ENCODE assay signal across 8 cellular contexts in genomic region chr17:67602974-67603373, GRCh38.
A peak's percentile ranks its signal among the peaks of the same experiment; 100 is the strongest.
DNase-seq lines count a peak whose midpoint lies in the region; ATAC-seq lines count a peak whose summit lies in the region.

No MANE protein-coding gene starts in this region.

- no peak overlapping the region for H3K18ac ChIP-seq in neuronal stem cell (ENCODE audit: low read length)

- no peaks in the 10 kb centered on the region for H3K27me3 Mint-ChIP-seq in activated CD4-positive, alpha-beta T cell treated with anti-CD3 and anti-CD28 coated beads, Interleukin-2, amount 10 ng/mL, durations not matched to agents 7 days and 5 days
- no peaks in the 10 kb centered on the region for H3K27me3 Mint-ChIP-seq in effector memory CD8-positive, alpha-beta T cell

- POLR2A ChIA-PET in activated CD4-positive, alpha-beta T cell treated with anti-CD3 and anti-CD28 coated beads, Interleukin-2, amount 10 ng/mL, durations not matched to agents 7 days and 5 days (lab: Charles Lee), result no interaction called here

- H4K91ac ChIP-seq in neuronal stem cell (ENCODE audit: low read depth, low read length, poor library complexity), result no peak overlapping the region

- no peak overlapping the region for H3K23ac ChIP-seq in neuronal stem cell (ENCODE audit: low read depth, low read length, poor library complexity)

- no peaks in the 10 kb centered on the region for H3K36me3 Mint-ChIP-seq in activated CD4-positive, alpha-beta T cell treated with anti-CD3 and anti-CD28 coated beads, Interleukin-2, amount 10 ng/mL, durations not matched to agents 7 days and 5 days (ENCODE audit: low read depth)
- H3K36me3 Mint-ChIP-seq in effector memory CD8-positive, alpha-beta T cell (ENCODE audit: insufficient read depth), result peaks cover 11% of the 10 kb centered on the region

- H2BK5ac ChIP-seq in neuronal stem cell (ENCODE audit: low read length), result no peak overlapping the region

- no peak overlapping the region for H2AFZ ChIP-seq in neuronal stem cell (ENCODE audit: low read length)

- H3K14ac ChIP-seq in neuronal stem cell (ENCODE audit: low read length), result no peak overlapping the region

- H2AK5ac ChIP-seq in neuronal stem cell (ENCODE audit: low read depth, low read length), result no peak overlapping the region

- H4K8ac ChIP-seq in neuronal stem cell (ENCODE audit: low read depth, low read length), result no peak overlapping the region

- H3K4me3 Mint-ChIP-seq in activated CD4-positive, alpha-beta T cell treated with anti-CD3 and anti-CD28 coated beads, Interleukin-2, amount 10 ng/mL, durations not matched to agents 7 days and 5 days, result no peak overlapping the region
- no peak overlapping the region for H3K4me3 Mint-ChIP-seq in effector memory CD8-positive, alpha-beta T cell

- WGBS in neuronal stem cell (ENCODE audit: extremely low coverage in 2 of 2, insufficient read length in 2 of 2, insufficient replicate concordance in 1 of 2), 2 donors, result no CpG with 5 or more reads among the region's 3 CpGs

- H2BK15ac ChIP-seq in neuronal stem cell (ENCODE audit: low read length), result no peak overlapping the region

- H3K4me2 ChIP-seq in neuronal stem cell (ENCODE audit: insufficient read depth, low read length, poor library complexity, severe bottlenecking), result no peak overlapping the region

- peak; percentile 24 for DNase-seq in Ammon's horn (ENCODE audit: low spot score)
- peak; percentile 54 for DNase-seq in NCI-H1694 treated with DMSO at 0.1 percent for 48 hours (lab: John Stamatoyannopoulos, UW)
- peak; percentile 64 for DNase-seq in activated CD4-positive, alpha-beta T cell treated with anti-CD3 and anti-CD28 coated beads, Interleukin-2, amount 10 ng/mL, durations not matched to agents 7 days and 5 days
- peak; percentile 26 to 56 (median 31) for DNase-seq in effector memory CD8-positive, alpha-beta T cell
- DNase-seq in neuronal stem cell (ENCODE audit: low spot score), result peak; percentile 27
- no peak for DNase-seq in T1000 (lab: John Stamatoyannopoulos, UW)
- no peak for DNase-seq in dedifferentiated amniotic fluid mesenchymal stem cell (ENCODE audit: extremely low spot score)

- H3K9ac ChIP-seq in neuronal stem cell (ENCODE audit: low read depth, low read length, poor library complexity), result no peak overlapping the region

- peak; percentile 59 for ATAC-seq in GM18511 (IDR thresholded peaks at IDR 0.05; ENCODE audit: unreplicated experiment)
- peak; percentile 81 for ATAC-seq in effector memory CD8-positive, alpha-beta T cell (replicated peaks)

- no peaks in the 10 kb centered on the region for H3K36me3 ChIP-seq in neuronal stem cell (replicated peaks in 1 of 2; ENCODE audit: control insufficient read depth in 2 of 2, insufficient read depth in 2 of 2, low read length in 2 of 2)

- no peak overlapping the region for H2BK12ac ChIP-seq in neuronal stem cell (ENCODE audit: low read length)

- no peak overlapping the region for H3K4ac ChIP-seq in neuronal stem cell (ENCODE audit: low read length)

- no peaks in the 10 kb centered on the region for H3K27me3 ChIP-seq in neuronal stem cell (ENCODE audit: control insufficient read depth in 3 of 3, insufficient read depth in 3 of 3, low read depth in 1 of 3, low read length in 3 of 3)

- H3K79me1 ChIP-seq in neuronal stem cell (ENCODE audit: low read depth, low read length), result no peaks in the 10 kb centered on the region

- H3K4me1 Mint-ChIP-seq in activated CD4-positive, alpha-beta T cell treated with anti-CD3 and anti-CD28 coated beads, Interleukin-2, amount 10 ng/mL, durations not matched to agents 7 days and 5 days, result peaks cover 6% of the 10 kb centered on the region
- H3K4me1 Mint-ChIP-seq in effector memory CD8-positive, alpha-beta T cell (ENCODE audit: low read depth in 2 of 2), result peaks cover 16 to 38% of the 10 kb centered on the region in 2 donors

- H2BK120ac ChIP-seq in neuronal stem cell (ENCODE audit: low read depth, low read length), result no peak overlapping the region

- no peak overlapping the region for H3K27ac ChIP-seq in neuronal stem cell (replicated peaks; ENCODE audit: low read length)

- H3K9me3 ChIP-seq in neuronal stem cell (replicated peaks in 1 of 2; ENCODE audit: control insufficient read depth in 2 of 2, insufficient read depth in 1 of 2, low read depth in 1 of 2, low read length in 2 of 2), result peaks cover 0 to 6% of the 10 kb centered on the region in 2 donors

- H3K9me3 Mint-ChIP-seq in activated CD4-positive, alpha-beta T cell treated with anti-CD3 and anti-CD28 coated beads, Interleukin-2, amount 10 ng/mL, durations not matched to agents 7 days and 5 days, result no peaks in the 10 kb centered on the region
- no peaks in the 10 kb centered on the region for H3K9me3 Mint-ChIP-seq in effector memory CD8-positive, alpha-beta T cell

- H3K4me3 ChIP-seq in neuronal stem cell (ENCODE audit: low read length in 2 of 2), result no peak overlapping the region

- no peaks in the 10 kb centered on the region for H3K4me1 ChIP-seq in neuronal stem cell (ENCODE audit: control insufficient read depth in 2 of 2, insufficient read depth in 1 of 2, low read depth in 1 of 2, low read length in 2 of 2)

- no peak overlapping the region for H3K27ac Mint-ChIP-seq in activated CD4-positive, alpha-beta T cell treated with anti-CD3 and anti-CD28 coated beads, Interleukin-2, amount 10 ng/mL, durations not matched to agents 7 days and 5 days
- H3K27ac Mint-ChIP-seq in effector memory CD8-positive, alpha-beta T cell, result peak overlapping the region; percentile 27 to 50

- CTCF ChIA-PET in activated CD4-positive, alpha-beta T cell treated with anti-CD3 and anti-CD28 coated beads, Interleukin-2, amount 10 ng/mL, durations not matched to agents 7 days and 5 days (lab: Charles Lee), result interaction anchor here (0.6 to 2.1 kb wide), 8 partner anchors 10 to 237 kb away, joined by 3 to 8 read pairs (median 4); no protein-coding TSS in a partner anchor

Comparison
In these comparisons a context has a peak if more than half of its experiments do, and no peak if none do; other contexts are left out.
1. DNase-seq: peak in Ammon's horn (single experiment), NCI-H1694 treated with DMSO at 0.1 percent for 48 hours (single experiment), activated CD4-positive, alpha-beta T cell treated with anti-CD3 and anti-CD28 coated beads, Interleukin-2, amount 10 ng/mL, durations not matched to agents 7 days and 5 days (single experiment), effector memory CD8-positive, alpha-beta T cell (3 of 3) and neuronal stem cell (single experiment); none in T1000 (single experiment) and dedifferentiated amniotic fluid mesenchymal stem cell (single experiment).